15 cellular contexts compared by ENCODE assay signal in the genomic region with DNA sequence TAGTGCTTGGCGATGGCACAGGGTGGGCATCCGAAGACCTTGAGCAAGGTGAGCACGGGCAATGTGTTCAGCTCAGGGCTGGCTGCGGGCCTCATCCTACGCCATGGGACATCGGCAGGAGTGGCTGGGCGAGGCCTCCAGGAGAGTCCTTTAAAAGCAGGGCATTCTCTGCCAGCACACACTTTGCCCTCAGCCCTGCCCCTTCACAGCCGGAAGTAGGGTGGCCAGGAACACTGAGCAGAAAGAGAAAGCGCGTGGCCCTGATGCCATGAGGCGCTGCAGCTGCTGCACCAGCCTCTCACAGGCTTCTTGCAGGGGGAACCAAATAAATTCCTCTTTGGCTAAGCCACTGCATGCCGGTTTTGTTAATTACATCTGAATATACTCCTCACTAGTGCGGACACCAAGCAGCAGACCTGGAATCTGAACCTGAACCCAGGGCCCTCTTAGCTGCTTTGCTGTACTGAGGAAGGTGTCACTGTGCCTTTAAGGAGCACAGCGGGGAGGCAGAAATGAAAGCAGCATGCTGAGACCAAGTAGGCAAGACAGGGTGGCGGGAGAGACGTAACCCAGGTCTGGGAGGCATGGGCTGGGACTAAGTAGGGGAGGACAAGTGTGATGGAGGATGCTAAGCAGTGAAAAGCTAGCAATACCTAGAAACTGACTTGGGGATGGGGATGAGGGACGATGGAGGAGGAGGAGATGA.
DNase-seq lines count a peak whose midpoint lies in the region; ATAC-seq and TF ChIP-seq lines count a peak whose summit lies in the region.
"Had no signal": no experiment of that assay in that cellular context is flagged by ENCODE, and none has a peak within 500 bp of the region (broad histone marks: within the 10 kb centered on the region; RNA-seq: fewer than 3 reads in every experiment).

No MANE protein-coding gene starts in this region.

- H3K4me1 ChIP-seq in mucosa of rectum (ENCODE audit: control insufficient read depth in 2 of 2, insufficient read depth in 2 of 2, low read length in 2 of 2): peaks cover 18 to 22% of the 10 kb centered on the region in 2 donors

- no peaks in the 10 kb centered on the region for H3K9me3 ChIP-seq in mucosa of rectum (ENCODE audit: control insufficient read depth in 2 of 2, low read length in 2 of 2)
- H3K9me3 ChIP-seq: BLaER1 treated with 17β-estradiol and CSF1 and Interleukin-3, amounts not matched to agents 10 nM and 100 nM had no signal

- H3K27ac ChIP-seq in dorsolateral prefrontal cortex (peak overlapping the region in 58 of 59 donors; percentile 7 to 92 (median 79)), mucosa of rectum (ENCODE audit: low read depth in 2 of 2, low read length in 2 of 2) (peak overlapping the region; percentile 79)

- H3K9ac ChIP-seq in mucosa of rectum (ENCODE audit: low read depth in 1 of 2, low read length in 2 of 2): peak overlapping the region; percentile 9 to 54

- H3K27me3 ChIP-seq in dorsolateral prefrontal cortex (no peaks in the 10 kb centered on the region), mucosa of rectum (ENCODE audit: control insufficient read depth in 2 of 2, insufficient read depth in 2 of 2, low read length in 2 of 2) (no peaks in the 10 kb centered on the region)
- H3K27me3 ChIP-seq: BLaER1 treated with 17β-estradiol and CSF1 and Interleukin-3, amounts not matched to agents 10 nM and 100 nM had no signal

- no peak for TF ChIP-seq POLR2A in GM18505 (IDR thresholded peaks at IDR 0.05; ENCODE audit: borderline replicate concordance, extremely low read depth, insufficient read depth, insufficient read length)

- no peak for TF ChIP-seq CTCF in dorsolateral prefrontal cortex (IDR thresholded peaks at IDR 0.05 in 54 of 56, conservative IDR thresholded peaks at IDR 0.05 in 2 of 56; ENCODE audit: low read depth in 1 of 56, partially characterized antibody in 56 of 56)

- ATAC-seq in GM18505 (IDR thresholded peaks at IDR 0.05; ENCODE audit: unreplicated experiment) (no peak), HG02970 (IDR thresholded peaks at IDR 0.05; ENCODE audit: low FRiP score, unreplicated experiment) (no peak)

- intact Hi-C loops in dorsolateral prefrontal cortex (cut with DNase I): no loop called here

- no peaks in the 10 kb centered on the region for H3K36me3 ChIP-seq in mucosa of rectum (ENCODE audit: control insufficient read depth in 2 of 2, insufficient read depth in 2 of 2, low read length in 2 of 2)

- H3K4me3 ChIP-seq in dorsolateral prefrontal cortex (peak overlapping the region in 51 of 59 donors; percentile 0 to 54 (median 33)), mucosa of rectum (ENCODE audit: low read length in 2 of 2) (peak overlapping the region; percentile 56 to 60)
- H3K4me3 ChIP-seq: BLaER1 treated with 17β-estradiol and CSF1 and Interleukin-3, amounts not matched to agents 10 nM and 100 nM had no signal

- DNase-seq in DMS153 treated with DMSO at 0.1 percent for 48 hours (lab: John Stamatoyannopoulos, UW; ENCODE audit: unreplicated experiment): peak; percentile 75
- DNase-seq in NCI-H2107 (lab: John Stamatoyannopoulos, UW): peak; percentile 54
- DNase-seq in dorsolateral prefrontal cortex: peak in 2 of 10 donors; percentile 61 to 67
- no peak for DNase-seq in NCI-H2196 (lab: John Stamatoyannopoulos, UW; ENCODE audit: unreplicated experiment)
- no peak for DNase-seq in T1000 (lab: John Stamatoyannopoulos, UW)
- DNase-seq: activated CD4-positive, alpha-beta memory T cell treated with anti-CD3 and anti-CD28 coated beads, Interleukin-2, amount 10 ng/mL, durations not matched to agents 7 days and 5 days; activated naive CD4-positive, alpha-beta T cell treated with Interleukin-2 at 50 U/mL for 16 hours; cortex of kidney; GDM1; kidney glomerular epithelial cell; NCI-H1105 treated with DMSO at 0.1 percent for 48 hours had no signal

Comparison
In these comparisons a context has a peak if more than half of its experiments do, and no peak if none do; other contexts are left out.
1. DNase-seq: peak in DMS153 treated with DMSO at 0.1 percent for 48 hours (single experiment) and NCI-H2107 (single experiment); none in NCI-H2196 (single experiment) and T1000 (single experiment).